ENCODE assay signal across 1 cellular context in the genomic region with DNA sequence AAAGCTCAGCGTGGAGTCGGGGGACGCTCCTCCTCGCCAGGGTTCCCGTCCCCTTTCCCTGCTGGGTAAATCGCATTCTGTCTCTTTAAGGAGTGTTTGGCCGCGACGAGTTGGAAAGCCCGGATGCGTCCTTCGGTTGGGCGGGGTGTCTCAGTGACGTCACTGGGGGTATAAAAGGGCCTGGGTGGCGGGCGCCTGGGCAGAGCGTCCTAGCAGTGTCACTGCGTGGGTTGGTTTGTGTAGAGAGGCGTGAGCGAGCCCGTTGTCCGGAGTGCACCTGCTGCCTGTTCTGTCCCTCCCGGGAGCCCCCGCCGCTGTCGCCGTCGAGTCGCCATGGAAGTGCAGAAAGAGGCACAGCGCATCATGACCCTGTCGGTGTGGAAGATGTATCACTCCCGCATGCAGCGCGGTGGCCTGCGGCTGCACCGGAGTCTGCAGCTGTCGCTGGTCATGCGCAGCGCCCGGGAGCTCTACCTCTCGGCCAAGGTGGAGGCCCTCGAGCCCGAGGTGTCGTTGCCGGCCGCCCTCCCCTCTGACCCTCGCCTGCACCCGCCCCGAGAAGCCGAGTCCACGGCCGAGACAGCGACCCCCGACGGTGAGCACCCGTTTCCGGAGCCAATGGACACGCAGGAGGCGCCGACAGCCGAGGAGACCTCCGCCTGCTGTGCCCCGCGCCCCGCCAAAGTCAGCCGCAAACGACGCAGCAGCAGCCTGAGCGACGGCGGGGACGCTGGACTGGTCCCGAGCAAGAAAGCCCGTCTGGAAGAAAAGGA.
TF ChIP-seq lines count a peak whose summit lies in the region.

No MANE protein-coding gene starts in this region.

TF ChIP-seq in K562, 482 proteins besides CTCF, POLR2A, EP300 and RAD21 (continued from another document and continues in another):
- TF ChIP-seq ZBTB40 (IDR thresholded peaks at IDR 0.05), result no peak
- TF ChIP-seq ZBTB40 (CRISPR knock-in tag; IDR thresholded peaks at IDR 0.05), result no peak; the same call in 1 of the 2 replicates
- TF ChIP-seq, protein P1, sequence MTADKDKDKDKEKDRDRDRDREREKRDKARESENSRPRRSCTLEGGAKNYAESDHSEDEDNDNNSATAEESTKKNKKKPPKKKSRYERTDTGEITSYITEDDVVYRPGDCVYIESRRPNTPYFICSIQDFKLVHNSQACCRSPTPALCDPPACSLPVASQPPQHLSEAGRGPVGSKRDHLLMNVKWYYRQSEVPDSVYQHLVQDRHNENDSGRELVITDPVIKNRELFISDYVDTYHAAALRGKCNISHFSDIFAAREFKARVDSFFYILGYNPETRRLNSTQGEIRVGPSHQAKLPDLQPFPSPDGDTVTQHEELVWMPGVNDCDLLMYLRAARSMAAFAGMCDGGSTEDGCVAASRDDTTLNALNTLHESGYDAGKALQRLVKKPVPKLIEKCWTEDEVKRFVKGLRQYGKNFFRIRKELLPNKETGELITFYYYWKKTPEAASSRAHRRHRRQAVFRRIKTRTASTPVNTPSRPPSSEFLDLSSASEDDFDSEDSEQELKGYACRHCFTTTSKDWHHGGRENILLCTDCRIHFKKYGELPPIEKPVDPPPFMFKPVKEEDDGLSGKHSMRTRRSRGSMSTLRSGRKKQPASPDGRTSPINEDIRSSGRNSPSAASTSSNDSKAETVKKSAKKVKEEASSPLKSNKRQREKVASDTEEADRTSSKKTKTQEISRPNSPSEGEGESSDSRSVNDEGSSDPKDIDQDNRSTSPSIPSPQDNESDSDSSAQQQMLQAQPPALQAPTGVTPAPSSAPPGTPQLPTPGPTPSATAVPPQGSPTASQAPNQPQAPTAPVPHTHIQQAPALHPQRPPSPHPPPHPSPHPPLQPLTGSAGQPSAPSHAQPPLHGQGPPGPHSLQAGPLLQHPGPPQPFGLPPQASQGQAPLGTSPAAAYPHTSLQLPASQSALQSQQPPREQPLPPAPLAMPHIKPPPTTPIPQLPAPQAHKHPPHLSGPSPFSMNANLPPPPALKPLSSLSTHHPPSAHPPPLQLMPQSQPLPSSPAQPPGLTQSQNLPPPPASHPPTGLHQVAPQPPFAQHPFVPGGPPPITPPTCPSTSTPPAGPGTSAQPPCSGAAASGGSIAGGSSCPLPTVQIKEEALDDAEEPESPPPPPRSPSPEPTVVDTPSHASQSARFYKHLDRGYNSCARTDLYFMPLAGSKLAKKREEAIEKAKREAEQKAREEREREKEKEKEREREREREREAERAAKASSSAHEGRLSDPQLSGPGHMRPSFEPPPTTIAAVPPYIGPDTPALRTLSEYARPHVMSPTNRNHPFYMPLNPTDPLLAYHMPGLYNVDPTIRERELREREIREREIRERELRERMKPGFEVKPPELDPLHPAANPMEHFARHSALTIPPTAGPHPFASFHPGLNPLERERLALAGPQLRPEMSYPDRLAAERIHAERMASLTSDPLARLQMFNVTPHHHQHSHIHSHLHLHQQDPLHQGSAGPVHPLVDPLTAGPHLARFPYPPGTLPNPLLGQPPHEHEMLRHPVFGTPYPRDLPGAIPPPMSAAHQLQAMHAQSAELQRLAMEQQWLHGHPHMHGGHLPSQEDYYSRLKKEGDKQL (CRISPR knock-in tag; IDR thresholded peaks at IDR 0.05; ENCODE audit: borderline replicate concordance), result no peak
- TF ChIP-seq STAT6 (CRISPR knock-in tag; IDR thresholded peaks at IDR 0.05), result peak; percentile 87; the same call in 1 of the 2 replicates
- TF ChIP-seq MYBL2 (IDR thresholded peaks at IDR 0.05; ENCODE audit: low read depth), result no peak
- no peak for TF ChIP-seq MYBL2 (CRISPR knock-in tag; IDR thresholded peaks at IDR 0.05; ENCODE audit: borderline replicate concordance)
- peak; percentile 92 for TF ChIP-seq OTX1 (CRISPR knock-in tag; IDR thresholded peaks at IDR 0.05)
- 0 out of 2 replicates have a peak, but pooled peaks have one; percentile 5 for TF ChIP-seq FOXP1 (CRISPR knock-in tag; IDR thresholded peaks at IDR 0.05)
- no peak for TF ChIP-seq FOS (IDR thresholded peaks at IDR 0.05; ENCODE audit: extremely low read depth, insufficient read length)
- peak; percentile 82 for TF ChIP-seq ZBTB17 (CRISPR knock-in tag; IDR thresholded peaks at IDR 0.05)
- TF ChIP-seq SMAD1 (IDR thresholded peaks at IDR 0.05; ENCODE audit: low read depth, low read length, partially characterized antibody), result peak; percentile 99
- TF ChIP-seq NCOA4 (IDR thresholded peaks at IDR 0.05; ENCODE audit: partially characterized antibody), result no peak
- no peak for TF ChIP-seq ZNF699 (CRISPR knock-in tag; IDR thresholded peaks at IDR 0.05; ENCODE audit: insufficient replicate concordance)
- peak; percentile 63; the same call in 1 of the 2 replicates for TF ChIP-seq FOXM1 (IDR thresholded peaks at IDR 0.05; ENCODE audit: low read depth)
- TF ChIP-seq FOXM1 (CRISPR knock-in tag; IDR thresholded peaks at IDR 0.05; ENCODE audit: low read depth), result peak; percentile 62; the same call in 1 of the 2 replicates
- no peak for TF ChIP-seq IFI16 (CRISPR knock-in tag; IDR thresholded peaks at IDR 0.05)
- TF ChIP-seq HSF4 (CRISPR knock-in tag; IDR thresholded peaks at IDR 0.05; ENCODE audit: borderline replicate concordance), result no peak
- peak; percentile 40 to 87 (median 77) for TF ChIP-seq YY1 (IDR thresholded peaks at IDR 0.05; ENCODE audit: borderline replicate concordance in 1 of 3, control insufficient read depth in 1 of 3, extremely low read depth in 1 of 3, insufficient read depth in 3 of 3, insufficient read length in 1 of 3, insufficient replicate concordance in 2 of 3, low read depth in 1 of 3, low read length in 2 of 3)
- no peak for TF ChIP-seq HNRNPK (IDR thresholded peaks at IDR 0.05; ENCODE audit: low read depth, low read length, poor library complexity, severe bottlenecking)
- peak; percentile 98 to 99 for TF ChIP-seq MLLT1 (IDR thresholded peaks at IDR 0.05)
- no peak for TF ChIP-seq ZNF696 (CRISPR knock-in tag; conservative IDR thresholded peaks at IDR 0.05)
- TF ChIP-seq ZNF589 (CRISPR knock-in tag; IDR thresholded peaks at IDR 0.05; ENCODE audit: low read depth), result no peak
- TF ChIP-seq TSHZ1 (CRISPR knock-in tag; IDR thresholded peaks at IDR 0.05), result no peak
- TF ChIP-seq ZBTB7A (IDR thresholded peaks at IDR 0.05; ENCODE audit: borderline replicate concordance, control insufficient read depth, low read depth, low read length), result peak; percentile 77; the same call in 1 of the 2 replicates
- peak; percentile 72; the same call in 1 of the 2 replicates for TF ChIP-seq JUN (IDR thresholded peaks at IDR 0.05; ENCODE audit: borderline replicate concordance, low read depth, low read length)
- no peak; the same call in 1 of the 2 replicates for TF ChIP-seq JUN (CRISPR knock-in tag; IDR thresholded peaks at IDR 0.05; ENCODE audit: borderline replicate concordance)
- peak; percentile 20 to 60 for TF ChIP-seq FOXK2 (conservative IDR thresholded peaks at IDR 0.05 in 1 of 2, IDR thresholded peaks at IDR 0.05 in 1 of 2; ENCODE audit: low read depth in 2 of 2)
- no peak; the same call in 1 of the 2 replicates for TF ChIP-seq KAT7 (CRISPR knock-in tag; IDR thresholded peaks at IDR 0.05; ENCODE audit: borderline replicate concordance)
- no peak for TF ChIP-seq EWSR1 (IDR thresholded peaks at IDR 0.05; ENCODE audit: borderline replicate concordance, low read depth, partially characterized antibody)
